8 cellular contexts compared by ENCODE assay signal in the genomic region with DNA sequence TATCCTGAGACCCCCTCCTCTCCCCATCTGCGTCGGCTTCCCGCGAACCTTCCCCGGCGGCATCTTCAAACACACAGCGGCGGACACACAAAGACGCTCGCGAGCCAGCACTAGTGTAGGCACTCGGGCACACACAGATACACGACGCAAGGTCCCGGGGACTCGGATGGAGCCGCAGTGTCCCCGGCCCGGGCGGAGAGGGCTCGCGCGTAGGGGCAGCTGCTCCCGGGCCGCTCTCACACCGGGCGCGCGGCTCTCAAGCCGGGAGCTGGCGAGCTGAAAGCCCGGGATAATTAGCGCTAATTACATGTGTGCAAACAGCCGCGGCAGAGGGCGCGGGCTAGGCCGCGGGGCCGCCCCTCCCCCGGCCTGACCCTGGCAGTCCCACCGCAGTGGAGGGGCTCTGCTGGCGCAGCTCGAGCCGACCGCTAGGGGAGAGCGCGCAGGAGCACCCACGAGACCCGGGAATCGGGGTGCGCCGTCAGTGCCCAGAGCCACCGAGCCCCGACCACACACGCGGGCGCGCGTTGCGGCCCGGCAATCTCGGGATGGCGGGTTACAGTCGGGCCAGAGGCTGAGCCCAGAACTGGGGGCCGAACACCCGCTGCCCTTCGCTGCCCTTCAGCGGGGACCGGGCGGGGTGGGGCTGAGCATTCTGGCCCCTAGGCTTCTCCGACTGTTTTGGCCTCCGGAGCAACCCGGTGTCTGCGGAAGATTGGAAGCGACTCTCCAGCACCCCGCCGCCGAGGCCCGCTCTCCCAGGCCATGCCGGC.
DNase-seq lines count a peak whose midpoint lies in the region; ATAC-seq and TF ChIP-seq lines count a peak whose summit lies in the region.

No MANE protein-coding gene starts in this region.

- H3K27ac Mint-ChIP-seq in CD8-positive, alpha-beta memory T cell: no peak overlapping the region
- H3K27ac Mint-ChIP-seq in activated CD8-positive, alpha-beta memory T cell treated with anti-CD3 and anti-CD28 coated beads, Interleukin-2, amount 10 ng/mL, durations not matched to agents 7 days and 5 days: no peak overlapping the region

- no peaks in the 10 kb centered on the region for H3K36me3 Mint-ChIP-seq in CD8-positive, alpha-beta memory T cell
- H3K36me3 Mint-ChIP-seq in activated CD8-positive, alpha-beta memory T cell treated with anti-CD3 and anti-CD28 coated beads, Interleukin-2, amount 10 ng/mL, durations not matched to agents 7 days and 5 days: no peaks in the 10 kb centered on the region

- no peaks in the 10 kb centered on the region for H3K9me3 ChIP-seq in CD8-positive, alpha-beta memory T cell (ENCODE audit: low read length)
- no peaks in the 10 kb centered on the region for H3K9me3 ChIP-seq in heart left ventricle

- intact Hi-C loops in heart left ventricle (cut with DNase I): loop anchor here (1.0 to 10.0 kb wide), 18 partner anchors 182 to 532 kb away; partner anchors contain the start of gene PDZK1IP1 (in 2 of the 10)

- H3K27me3 Mint-ChIP-seq in CD8-positive, alpha-beta memory T cell: peaks cover 59 to 78% of the 10 kb centered on the region in 2 donors
- H3K27me3 Mint-ChIP-seq in activated CD8-positive, alpha-beta memory T cell treated with anti-CD3 and anti-CD28 coated beads, Interleukin-2, amount 10 ng/mL, durations not matched to agents 7 days and 5 days: peaks cover 77% of the 10 kb centered on the region

- H3K4me1 Mint-ChIP-seq in CD8-positive, alpha-beta memory T cell: peaks cover 7 to 24% (median 7%) of the 10 kb centered on the region in 3 donors
- H3K4me1 Mint-ChIP-seq in activated CD8-positive, alpha-beta memory T cell treated with anti-CD3 and anti-CD28 coated beads, Interleukin-2, amount 10 ng/mL, durations not matched to agents 7 days and 5 days: peaks cover 5% of the 10 kb centered on the region

- H3K4me3 Mint-ChIP-seq in CD8-positive, alpha-beta memory T cell: peak overlapping the region in 6 of 7 donors; percentile 33 to 68 (median 46)
- no peak overlapping the region for H3K4me3 Mint-ChIP-seq in activated CD8-positive, alpha-beta memory T cell treated with anti-CD3 and anti-CD28 coated beads, Interleukin-2, amount 10 ng/mL, durations not matched to agents 7 days and 5 days

- CTCF ChIA-PET in CD8-positive, alpha-beta memory T cell (lab: Charles Lee): interaction anchor here (0.7 to 4.5 kb wide), 14 partner anchors 11 to 516 kb away, joined by 3 to 31 read pairs (median 5); partner anchors contain the start of gene FOXD2
- CTCF ChIA-PET in activated CD8-positive, alpha-beta memory T cell treated with anti-CD3 and anti-CD28 coated beads, Interleukin-2, amount 10 ng/mL, durations not matched to agents 7 days and 5 days (lab: Charles Lee): interaction anchor here (0.7 to 5.3 kb wide), 21 partner anchors 9 to 531 kb away, joined by 3 to 83 read pairs (median 5); partner anchors contain the start of gene FOXD2

- H3K27ac ChIP-seq in CD8-positive, alpha-beta memory T cell (ENCODE audit: low read depth, low read length): no peak overlapping the region
- H3K27ac ChIP-seq in HL-60 (replicated peaks) (no peak overlapping the region), heart left ventricle (peak overlapping the region in 1 of 12 donors; percentile 19)

- H3K9me3 Mint-ChIP-seq in CD8-positive, alpha-beta memory T cell: no peaks in the 10 kb centered on the region
- H3K9me3 Mint-ChIP-seq in activated CD8-positive, alpha-beta memory T cell treated with anti-CD3 and anti-CD28 coated beads, Interleukin-2, amount 10 ng/mL, durations not matched to agents 7 days and 5 days (ENCODE audit: low read depth): no peaks in the 10 kb centered on the region

- POLR2A ChIA-PET in CD8-positive, alpha-beta memory T cell (lab: Charles Lee): no interaction called here

- peak in 1 of 5 donors; percentile 6 for DNase-seq in CD8-positive, alpha-beta memory T cell
- DNase-seq in HL-60 (ENCODE audit: low read depth in 1 of 2, low spot score in 1 of 2) (no peak), heart left ventricle (peak in 1 of 5 donors; percentile 35), retina (peak; percentile 94), SIG-M5 (lab: John Stamatoyannopoulos, UW) (no peak), HPDE6-E6E7 (ENCODE audit: extremely low spot score) (no peak)
- DNase-seq in activated CD8-positive, alpha-beta memory T cell treated with anti-CD3 and anti-CD28 coated beads, Interleukin-2, amount 10 ng/mL, durations not matched to agents 7 days and 5 days: no peak
- no peak for DNase-seq in activated CD4-positive, alpha-beta T cell treated with anti-CD3 and anti-CD28 coated beads for 48 hours

- no peak overlapping the region for H3K4me3 ChIP-seq in CD8-positive, alpha-beta memory T cell (ENCODE audit: low read length)
- H3K4me3 ChIP-seq in HL-60 (replicated peaks; ENCODE audit: insufficient read depth, low read length): 0 out of 2 replicates have a peak overlapping the region, but pooled peaks have one; percentile 5
- peak overlapping the region; percentile 27 to 56 (median 44) for H3K4me3 ChIP-seq in heart left ventricle

- 0 to 2% (median 1%) methylated on average over 13 to 81 of the region's 81 CpGs for WGBS in heart left ventricle, 4 donors

- TF ChIP-seq POLR2A in heart left ventricle (IDR thresholded peaks at IDR 0.05): no peak

- peak; percentile 25 for ATAC-seq in activated CD8-positive, alpha-beta memory T cell treated with anti-CD3 and anti-CD28 coated beads, Interleukin-2, amount 10 ng/mL, durations not matched to agents 7 days and 5 days
- ATAC-seq in heart left ventricle: peak in 3 of 4 donors; percentile 25 to 48 (median 25)

- H3K27me3 ChIP-seq in CD8-positive, alpha-beta memory T cell (ENCODE audit: insufficient read depth, low read length, poor library complexity, severe bottlenecking): peaks cover 42% of the 10 kb centered on the region
- H3K27me3 ChIP-seq in HL-60 (ENCODE audit: insufficient read depth, poor library complexity, severe bottlenecking): peaks cover 44% of the 10 kb centered on the region
- H3K27me3 ChIP-seq in heart left ventricle: peaks cover 14 to 97% (median 78%) of the 10 kb centered on the region in 9 donors

- TF ChIP-seq CTCF in HL-60 (IDR thresholded peaks at IDR 0.05; ENCODE audit: insufficient read depth, low read length) (no peak), heart left ventricle (IDR thresholded peaks at IDR 0.05) (peak in 8 of 12 donors; percentile 12 to 34 (median 26))

- peaks cover 10% of the 10 kb centered on the region for H3K4me1 ChIP-seq in CD8-positive, alpha-beta memory T cell (ENCODE audit: insufficient read depth, low read length)
- peaks cover 7 to 32% (median 22%) of the 10 kb centered on the region in 12 donors for H3K4me1 ChIP-seq in heart left ventricle

- no peaks in the 10 kb centered on the region for H3K36me3 ChIP-seq in CD8-positive, alpha-beta memory T cell (ENCODE audit: insufficient read depth, low read length)
- no peaks in the 10 kb centered on the region for H3K36me3 ChIP-seq in heart left ventricle
